1 cellular context compared by ENCODE assay signal in genomic region chr10:62817120-62817762, GRCh38.
TF ChIP-seq lines count a peak whose summit lies in the region.

No MANE protein-coding gene starts in this region.

TF ChIP-seq in K562, 482 proteins besides CTCF, POLR2A, EP300 and RAD21 (continued from another document):
- TF ChIP-seq TSHZ1 (CRISPR knock-in tag; IDR thresholded peaks at IDR 0.05) (no peak), COPS2 (conservative IDR thresholded peaks at IDR 0.05) (no peak), ZC3H11A (IDR thresholded peaks at IDR 0.05; ENCODE audit: low read depth, low read length) (no peak), ZNF668 (CRISPR knock-in tag; IDR thresholded peaks at IDR 0.05) (no peak), PRMT5 (CRISPR knock-in tag; IDR thresholded peaks at IDR 0.05) (no peak), ZFPM2 (CRISPR knock-in tag; IDR thresholded peaks at IDR 0.05) (no peak), ZNF217 (CRISPR knock-in tag; IDR thresholded peaks at IDR 0.05) (no peak), KAT2B (IDR thresholded peaks at IDR 0.05; ENCODE audit: low read depth, low read length) (no peak), SAP30 (IDR thresholded peaks at IDR 0.05; ENCODE audit: borderline replicate concordance, insufficient read depth, low read depth, low read length, poor library complexity, severe bottlenecking) (peak; percentile 44), HDAC6 (IDR thresholded peaks at IDR 0.05; ENCODE audit: low read depth, low read length) (no peak), ATF1 (CRISPR knock-in tag; IDR thresholded peaks at IDR 0.05) (no peak), ATF1 (tag; IDR thresholded peaks at IDR 0.05) (no peak), SP2 (IDR thresholded peaks at IDR 0.05; ENCODE audit: extremely low read depth, low read depth, low read length, poor library complexity, severe bottlenecking) (no peak), IRF2 (CRISPR knock-in tag; IDR thresholded peaks at IDR 0.05) (no peak), HNRNPL (IDR thresholded peaks at IDR 0.05; ENCODE audit: low read depth, low read length) (no peak), ZNF76 (CRISPR knock-in tag; IDR thresholded peaks at IDR 0.05; ENCODE audit: borderline replicate concordance) (no peak), ETV1 (tag; conservative IDR thresholded peaks at IDR 0.05; ENCODE audit: low read depth) (no peak), FOXP1 (CRISPR knock-in tag; IDR thresholded peaks at IDR 0.05) (no peak), MXI1 (IDR thresholded peaks at IDR 0.05; ENCODE audit: low read depth, low read length) (no peak), STAT5B (CRISPR knock-in tag; IDR thresholded peaks at IDR 0.05) (no peak), PCBP1 (IDR thresholded peaks at IDR 0.05; ENCODE audit: low read depth, low read length, poor library complexity, severe bottlenecking) (no peak), ZNF175 (CRISPR knock-in tag; IDR thresholded peaks at IDR 0.05; ENCODE audit: low read depth) (no peak), FOXM1 (IDR thresholded peaks at IDR 0.05; ENCODE audit: low read depth) (no peak), FOXM1 (CRISPR knock-in tag; IDR thresholded peaks at IDR 0.05; ENCODE audit: low read depth) (no peak), ZNF232 (CRISPR knock-in tag; IDR thresholded peaks at IDR 0.05) (no peak), SIN3A (IDR thresholded peaks at IDR 0.05; ENCODE audit: borderline replicate concordance in 2 of 2, control insufficient read depth in 1 of 2, low read depth in 2 of 2, low read length in 2 of 2) (no peak), YBX1 (IDR thresholded peaks at IDR 0.05) (no peak), ZNF766 (CRISPR knock-in tag; conservative IDR thresholded peaks at IDR 0.05) (no peak), ASH1L (IDR thresholded peaks at IDR 0.05; ENCODE audit: borderline replicate concordance, low read depth, partially characterized antibody) (no peak), BRD4 (IDR thresholded peaks at IDR 0.05) (no peak), ZKSCAN8 (CRISPR knock-in tag; IDR thresholded peaks at IDR 0.05) (no peak), SUPT5H (IDR thresholded peaks at IDR 0.05) (0 out of 2 replicates have a peak, but pooled peaks have one; percentile 24), NUFIP1 (IDR thresholded peaks at IDR 0.05; ENCODE audit: partially characterized antibody) (no peak), POLR3A (IDR thresholded peaks at IDR 0.05; ENCODE audit: borderline replicate concordance, extremely low read depth, insufficient read depth, insufficient read length) (no peak), SPI1 (IDR thresholded peaks at IDR 0.05; ENCODE audit: borderline replicate concordance, low read depth, low read length) (no peak), MCM3 (IDR thresholded peaks at IDR 0.05) (no peak)
- TF ChIP-seq, protein P1, sequence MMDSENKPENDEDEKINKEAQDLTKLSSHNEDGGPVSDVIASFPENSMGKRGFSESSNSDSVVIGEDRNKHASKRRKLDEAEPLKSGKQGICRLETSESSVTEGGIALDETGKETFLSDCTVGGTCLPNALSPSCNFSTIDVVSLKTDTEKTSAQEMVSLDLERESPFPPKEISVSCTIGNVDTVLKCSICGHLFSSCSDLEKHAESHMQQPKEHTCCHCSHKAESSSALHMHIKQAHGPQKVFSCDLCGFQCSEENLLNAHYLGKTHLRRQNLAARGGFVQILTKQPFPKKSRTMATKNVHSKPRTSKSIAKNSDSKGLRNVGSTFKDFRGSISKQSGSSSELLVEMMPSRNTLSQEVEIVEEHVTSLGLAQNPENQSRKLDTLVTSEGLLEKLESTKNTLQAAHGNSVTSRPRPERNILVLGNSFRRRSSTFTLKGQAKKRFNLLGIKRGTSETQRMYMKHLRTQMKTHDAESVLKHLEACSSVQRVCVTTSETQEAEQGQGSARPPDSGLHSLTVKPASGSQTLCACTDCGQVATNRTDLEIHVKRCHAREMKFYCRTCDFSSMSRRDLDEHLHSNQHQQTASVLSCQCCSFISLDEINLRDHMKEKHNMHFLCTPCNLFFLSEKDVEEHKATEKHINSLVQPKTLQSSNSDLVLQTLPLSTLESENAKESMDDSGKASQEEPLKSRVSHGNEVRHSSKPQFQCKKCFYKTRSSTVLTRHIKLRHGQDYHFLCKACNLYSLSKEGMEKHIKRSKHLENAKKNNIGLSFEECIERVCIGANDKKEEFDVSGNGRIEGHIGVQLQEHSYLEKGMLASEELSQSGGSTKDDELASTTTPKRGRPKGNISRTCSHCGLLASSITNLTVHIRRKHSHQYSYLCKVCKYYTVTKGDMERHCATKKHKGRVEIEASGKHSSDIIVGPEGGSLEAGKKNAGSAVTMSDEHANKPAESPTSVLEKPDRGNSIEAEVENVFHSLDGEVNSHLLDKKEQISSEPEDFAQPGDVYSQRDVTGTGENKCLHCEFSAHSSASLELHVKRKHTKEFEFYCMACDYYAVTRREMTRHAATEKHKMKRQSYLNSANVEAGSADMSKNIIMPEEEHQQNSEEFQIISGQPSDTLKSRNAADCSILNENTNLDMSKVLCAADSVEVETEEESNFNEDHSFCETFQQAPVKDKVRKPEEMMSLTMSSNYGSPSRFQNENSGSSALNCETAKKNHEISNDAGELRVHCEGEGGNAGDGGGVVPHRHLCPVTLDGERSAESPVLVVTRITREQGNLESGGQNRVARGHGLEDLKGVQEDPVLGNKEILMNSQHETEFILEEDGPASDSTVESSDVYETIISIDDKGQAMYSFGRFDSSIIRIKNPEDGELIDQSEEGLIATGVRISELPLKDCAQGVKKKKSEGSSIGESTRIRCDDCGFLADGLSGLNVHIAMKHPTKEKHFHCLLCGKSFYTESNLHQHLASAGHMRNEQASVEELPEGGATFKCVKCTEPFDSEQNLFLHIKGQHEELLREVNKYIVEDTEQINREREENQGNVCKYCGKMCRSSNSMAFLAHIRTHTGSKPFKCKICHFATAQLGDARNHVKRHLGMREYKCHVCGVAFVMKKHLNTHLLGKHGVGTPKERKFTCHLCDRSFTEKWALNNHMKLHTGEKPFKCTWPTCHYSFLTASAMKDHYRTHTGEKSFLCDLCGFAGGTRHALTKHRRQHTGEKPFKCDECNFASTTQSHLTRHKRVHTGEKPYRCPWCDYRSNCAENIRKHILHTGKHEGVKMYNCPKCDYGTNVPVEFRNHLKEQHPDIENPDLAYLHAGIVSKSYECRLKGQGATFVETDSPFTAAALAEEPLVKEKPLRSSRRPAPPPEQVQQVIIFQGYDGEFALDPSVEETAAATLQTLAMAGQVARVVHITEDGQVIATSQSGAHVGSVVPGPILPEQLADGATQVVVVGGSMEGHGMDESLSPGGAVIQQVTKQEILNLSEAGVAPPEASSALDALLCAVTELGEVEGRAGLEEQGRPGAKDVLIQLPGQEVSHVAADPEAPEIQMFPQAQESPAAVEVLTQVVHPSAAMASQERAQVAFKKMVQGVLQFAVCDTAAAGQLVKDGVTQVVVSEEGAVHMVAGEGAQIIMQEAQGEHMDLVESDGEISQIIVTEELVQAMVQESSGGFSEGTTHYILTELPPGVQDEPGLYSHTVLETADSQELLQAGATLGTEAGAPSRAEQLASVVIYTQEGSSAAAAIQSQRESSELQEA (IDR thresholded peaks at IDR 0.05; ENCODE audit: low read depth), result peak; percentile 26; the same call in 1 of the 2 replicates
- TF ChIP-seq, protein P2, sequence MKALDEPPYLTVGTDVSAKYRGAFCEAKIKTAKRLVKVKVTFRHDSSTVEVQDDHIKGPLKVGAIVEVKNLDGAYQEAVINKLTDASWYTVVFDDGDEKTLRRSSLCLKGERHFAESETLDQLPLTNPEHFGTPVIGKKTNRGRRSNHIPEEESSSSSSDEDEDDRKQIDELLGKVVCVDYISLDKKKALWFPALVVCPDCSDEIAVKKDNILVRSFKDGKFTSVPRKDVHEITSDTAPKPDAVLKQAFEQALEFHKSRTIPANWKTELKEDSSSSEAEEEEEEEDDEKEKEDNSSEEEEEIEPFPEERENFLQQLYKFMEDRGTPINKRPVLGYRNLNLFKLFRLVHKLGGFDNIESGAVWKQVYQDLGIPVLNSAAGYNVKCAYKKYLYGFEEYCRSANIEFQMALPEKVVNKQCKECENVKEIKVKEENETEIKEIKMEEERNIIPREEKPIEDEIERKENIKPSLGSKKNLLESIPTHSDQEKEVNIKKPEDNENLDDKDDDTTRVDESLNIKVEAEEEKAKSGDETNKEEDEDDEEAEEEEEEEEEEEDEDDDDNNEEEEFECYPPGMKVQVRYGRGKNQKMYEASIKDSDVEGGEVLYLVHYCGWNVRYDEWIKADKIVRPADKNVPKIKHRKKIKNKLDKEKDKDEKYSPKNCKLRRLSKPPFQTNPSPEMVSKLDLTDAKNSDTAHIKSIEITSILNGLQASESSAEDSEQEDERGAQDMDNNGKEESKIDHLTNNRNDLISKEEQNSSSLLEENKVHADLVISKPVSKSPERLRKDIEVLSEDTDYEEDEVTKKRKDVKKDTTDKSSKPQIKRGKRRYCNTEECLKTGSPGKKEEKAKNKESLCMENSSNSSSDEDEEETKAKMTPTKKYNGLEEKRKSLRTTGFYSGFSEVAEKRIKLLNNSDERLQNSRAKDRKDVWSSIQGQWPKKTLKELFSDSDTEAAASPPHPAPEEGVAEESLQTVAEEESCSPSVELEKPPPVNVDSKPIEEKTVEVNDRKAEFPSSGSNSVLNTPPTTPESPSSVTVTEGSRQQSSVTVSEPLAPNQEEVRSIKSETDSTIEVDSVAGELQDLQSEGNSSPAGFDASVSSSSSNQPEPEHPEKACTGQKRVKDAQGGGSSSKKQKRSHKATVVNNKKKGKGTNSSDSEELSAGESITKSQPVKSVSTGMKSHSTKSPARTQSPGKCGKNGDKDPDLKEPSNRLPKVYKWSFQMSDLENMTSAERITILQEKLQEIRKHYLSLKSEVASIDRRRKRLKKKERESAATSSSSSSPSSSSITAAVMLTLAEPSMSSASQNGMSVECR (CRISPR knock-in tag; IDR thresholded peaks at IDR 0.05), result no peak
- TF ChIP-seq, protein P3, sequence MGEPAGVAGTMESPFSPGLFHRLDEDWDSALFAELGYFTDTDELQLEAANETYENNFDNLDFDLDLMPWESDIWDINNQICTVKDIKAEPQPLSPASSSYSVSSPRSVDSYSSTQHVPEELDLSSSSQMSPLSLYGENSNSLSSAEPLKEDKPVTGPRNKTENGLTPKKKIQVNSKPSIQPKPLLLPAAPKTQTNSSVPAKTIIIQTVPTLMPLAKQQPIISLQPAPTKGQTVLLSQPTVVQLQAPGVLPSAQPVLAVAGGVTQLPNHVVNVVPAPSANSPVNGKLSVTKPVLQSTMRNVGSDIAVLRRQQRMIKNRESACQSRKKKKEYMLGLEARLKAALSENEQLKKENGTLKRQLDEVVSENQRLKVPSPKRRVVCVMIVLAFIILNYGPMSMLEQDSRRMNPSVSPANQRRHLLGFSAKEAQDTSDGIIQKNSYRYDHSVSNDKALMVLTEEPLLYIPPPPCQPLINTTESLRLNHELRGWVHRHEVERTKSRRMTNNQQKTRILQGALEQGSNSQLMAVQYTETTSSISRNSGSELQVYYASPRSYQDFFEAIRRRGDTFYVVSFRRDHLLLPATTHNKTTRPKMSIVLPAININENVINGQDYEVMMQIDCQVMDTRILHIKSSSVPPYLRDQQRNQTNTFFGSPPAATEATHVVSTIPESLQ (CRISPR knock-in tag; IDR thresholded peaks at IDR 0.05), result no peak
